32 cellular contexts compared by ENCODE assay signal in genomic region chr17:55271223-55271571, GRCh38. TPM values are rescaled to one million over a fixed set of nuclear protein-coding genes. Genes with fewer than 3 reads are reported as not detected.
"Had no signal": no experiment of that assay in that cellular context is flagged by ENCODE, and none has a peak within 500 bp of the region (broad histone marks: within the 10 kb centered on the region; RNA-seq: fewer than 3 reads in every experiment).

No MANE protein-coding gene starts in this region.

- DNase-seq: effector CD8-positive, alpha-beta T cell; endodermal cell; foreskin melanocyte; hypothalamus; immature natural killer cell; islet precursor cell; kidney glomerular epithelial cell; left colon; left ventricle myocardium superior; mesenchymal stem cell; mucosa of descending colon; naive B cell; pancreas; retina; stimulated activated CD4-positive, alpha-beta T cell treated with anti-CD3 and anti-CD28 coated beads, Interleukin-2, amount 100 ng/mL, for 24 hours; stimulated activated CD4-positive, alpha-beta T cell treated with anti-CD3 and anti-CD28 coated beads, Interleukin-4, amount 100 ng/mL, for 24 hours; stimulated activated naive CD4-positive, alpha-beta T cell treated with Interleukin-2 at 50 U/mL for 16 hours; stomach; substantia nigra; testis; transverse colon; upper lobe of right lung; uterus had no signal

- H3K4me3 ChIP-seq: lung, mucosa of descending colon, pancreas, stomach, testis, transverse colon, upper lobe of right lung, uterus had no signal

- H3K27me3 ChIP-seq: pancreas, testis, upper lobe of right lung, uterus had no signal

- H3K27ac ChIP-seq: epithelial cell of prostate, neutrophil, pancreas, testis, upper lobe of right lung had no signal

- FAIRE-seq: colon, pancreas had no signal

- H3K9me3 ChIP-seq: mucosa of descending colon, neutrophil, pancreas, stomach, testis, transverse colon, upper lobe of right lung, uterus had no signal

- H3K36me3 ChIP-seq: neutrophil, pancreas, stomach, transverse colon, upper lobe of right lung, uterus had no signal

- ATAC-seq: esophagus mucosa; left colon; left ventricle myocardium superior; mucosa of descending colon; natural killer cell treated with Interleukin-12 subunit alpha and Interleukin-12 subunit beta and Interleukin-15 and Interleukin-18, amount 100 ng/mL, for 72 hours; pancreas; sciatic nerve; stimulated activated effector memory CD8-positive, alpha-beta T cell treated with anti-CD3 and anti-CD28 coated beads, Interleukin-12 subunit alpha, Interleukin-12 subunit beta, amount 100 ng/mL, for 72 hours; upper lobe of right lung had no signal

RNA-seq across cellular contexts. Expression of gene HLF, which starts 6.4 kb away (rescaled TPM):
- total RNA-seq: endodermal cell, neural crest cell had no signal
- polyA plus RNA-seq: immature natural killer cell had no signal
